In the genomic region with DNA sequence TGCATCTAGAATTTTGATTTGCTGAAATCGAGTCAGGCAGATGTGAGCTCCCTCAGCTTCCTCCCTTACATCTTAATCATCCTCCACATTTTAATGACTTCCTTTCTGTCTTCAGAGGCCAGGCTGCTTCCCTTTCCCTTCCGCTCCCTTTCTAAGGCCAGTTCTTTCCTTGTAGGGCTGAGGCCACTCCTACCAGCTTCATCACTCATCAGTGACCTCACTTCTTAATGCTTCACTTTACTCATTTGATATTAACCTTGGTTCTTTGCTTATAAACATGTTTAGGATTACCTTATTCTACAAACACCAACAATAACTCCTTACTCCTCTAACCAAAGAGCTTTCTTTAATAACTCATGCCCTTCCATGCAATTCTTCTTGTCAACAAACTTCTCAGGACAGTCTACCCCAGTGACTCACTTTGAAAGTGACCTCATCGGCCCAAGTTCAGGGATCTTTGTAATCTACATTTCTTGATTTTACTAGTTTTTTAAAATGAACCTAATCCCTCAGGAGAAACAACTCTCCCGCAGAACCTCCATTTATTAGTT, we compare ENCODE assay signal across 8 cellular contexts.
DNase-seq lines count a peak whose midpoint lies in the region; ATAC-seq lines count a peak whose summit lies in the region.

No MANE protein-coding gene starts in this region.

- no peak for ATAC-seq in HG02840 (IDR thresholded peaks at IDR 0.05; ENCODE audit: low FRiP score, unreplicated experiment)

- peak; percentile 13 for DNase-seq in HCEC 1CT
- peak; percentile 91 for DNase-seq in SKM-1 treated with dmso at 0.1 percent for 144 hours (lab: John Stamatoyannopoulos, UW; ENCODE audit: unreplicated experiment)
- peak; percentile 64 for DNase-seq in iris pigment epithelial cell (ENCODE audit: low read depth)
- no peak for DNase-seq in activated CD4-positive, CD25-positive, alpha-beta regulatory T cell treated with anti-CD3 and anti-CD28 coated beads, Interleukin-2, amount 50 U/mL, for 72 hours
- DNase-seq in NCI-H1417 treated with DMSO at 0.1 percent for 48 hours (lab: John Stamatoyannopoulos, UW) = no peak
- no peak for DNase-seq in GOT3 (lab: John Stamatoyannopoulos, UW)

- H3K27ac ChIP-seq in BLaER1 treated with 17β-estradiol and CSF1 and Interleukin-3, amounts not matched to agents 10 nM and 100 nM = peak overlapping the region; percentile 57 to 92 (median 91)

- H3K9me3 ChIP-seq in BLaER1 treated with 17β-estradiol and CSF1 and Interleukin-3, amounts not matched to agents 10 nM and 100 nM (replicated peaks in 1 of 11) = no peaks in the 10 kb centered on the region

- H3K4me2 ChIP-seq in BLaER1 treated with 17β-estradiol and CSF1 and Interleukin-3, amounts not matched to agents 10 nM and 100 nM = peak overlapping the region; percentile 66 to 93 (median 87)

- peak overlapping the region in 3 of 10 experiments; percentile 6 to 15 (median 9); a peak in 2 of 20 replicates for H3K4me3 ChIP-seq in BLaER1 treated with 17β-estradiol and CSF1 and Interleukin-3, amounts not matched to agents 10 nM and 100 nM

- H3K9ac ChIP-seq in BLaER1 treated with 17β-estradiol and CSF1 and Interleukin-3, amounts not matched to agents 10 nM and 100 nM = peak overlapping the region; percentile 16 to 79 (median 64); a peak in 18 of 22 replicates

- no peaks in the 10 kb centered on the region for H3K27me3 ChIP-seq in BLaER1 treated with 17β-estradiol and CSF1 and Interleukin-3, amounts not matched to agents 10 nM and 100 nM

- peaks cover 98 to 100% (median 100%) of the 10 kb centered on the region in 10 experiments for H3K4me1 ChIP-seq in BLaER1 treated with 17β-estradiol and CSF1 and Interleukin-3, amounts not matched to agents 10 nM and 100 nM

- no peaks in the 10 kb centered on the region for H3K36me3 ChIP-seq in BLaER1 treated with 17β-estradiol and CSF1 and Interleukin-3, amounts not matched to agents 10 nM and 100 nM

- no peaks in the 10 kb centered on the region for H4K20me1 ChIP-seq in BLaER1 treated with 17β-estradiol and CSF1 and Interleukin-3, amounts not matched to agents 10 nM and 100 nM

Comparison
In these comparisons a context has a peak if more than half of its experiments do, and no peak if none do; other contexts are left out.
1. DNase-seq: peak in HCEC 1CT (single experiment), SKM-1 treated with dmso at 0.1 percent for 144 hours (single experiment) and iris pigment epithelial cell (single experiment); none in activated CD4-positive, CD25-positive, alpha-beta regulatory T cell treated with anti-CD3 and anti-CD28 coated beads, Interleukin-2, amount 50 U/mL, for 72 hours (single experiment), NCI-H1417 treated with DMSO at 0.1 percent for 48 hours (single experiment) and GOT3 (single experiment).